In the genomic region with DNA sequence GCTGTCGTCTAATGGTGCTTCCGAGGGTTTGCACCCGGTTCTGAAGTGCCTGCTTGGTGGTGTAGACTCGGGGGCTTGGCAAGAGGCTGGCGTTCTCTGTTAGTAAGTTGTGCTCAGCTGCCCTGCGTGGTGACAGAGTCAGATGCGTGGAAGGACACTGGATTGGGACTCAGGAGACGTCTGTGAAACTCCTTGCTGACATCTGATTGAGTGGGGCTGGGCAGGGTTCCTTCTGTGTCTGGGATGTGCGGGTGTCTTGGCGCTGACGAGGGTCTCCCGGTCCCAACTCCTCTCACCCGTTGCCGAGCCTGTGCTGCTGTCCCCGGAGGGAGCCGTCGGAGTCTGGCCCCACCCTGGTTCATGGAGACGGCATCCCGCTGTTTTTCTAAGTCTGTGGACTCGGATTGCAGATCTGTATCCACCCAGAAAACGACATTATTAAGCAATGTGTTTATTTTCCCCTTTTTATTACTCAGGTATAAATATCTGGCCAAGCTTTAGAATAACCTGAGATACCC, we compare ENCODE assay signal across 1 cellular context.
A peak's percentile ranks its signal among the peaks of the same experiment; 100 is the strongest.
TF ChIP-seq lines count a peak whose summit lies in the region.

No MANE protein-coding gene starts in this region.

TF ChIP-seq in HEK293, 187 proteins besides CTCF, POLR2A, EP300 and RAD21 (continued from another document):
- no peak for TF ChIP-seq ZNF518A (tag by site-specific recombination; conservative IDR thresholded peaks at IDR 0.05; ENCODE audit: low read depth)
- no peak for TF ChIP-seq ZNF747 (tag by site-specific recombination; IDR thresholded peaks at IDR 0.05)
- TF ChIP-seq ZBTB21 (tag by site-specific recombination; IDR thresholded peaks at IDR 0.05): no peak
- TF ChIP-seq RBAK (tag by site-specific recombination; IDR thresholded peaks at IDR 0.05): no peak
- no peak for TF ChIP-seq ZNF555 (tag by site-specific recombination; conservative IDR thresholded peaks at IDR 0.05)
- TF ChIP-seq ZIC2 (tag by site-specific recombination; IDR thresholded peaks at IDR 0.05): peak; percentile 20; the same call in 1 of the 2 replicates
- TF ChIP-seq ZNF629 (tag by site-specific recombination; IDR thresholded peaks at IDR 0.05): no peak
- 0 out of 2 replicates have a peak, but pooled peaks have one; percentile 14 for TF ChIP-seq ZNF423 (tag by site-specific recombination; IDR thresholded peaks at IDR 0.05)
- no peak for TF ChIP-seq ZNF175 (tag by site-specific recombination; IDR thresholded peaks at IDR 0.05)
